ENCODE assay signal across 8 cellular contexts in genomic region chr6:28443112-28443773, GRCh38. TPM values are rescaled to one million over a fixed set of nuclear protein-coding genes. Genes with fewer than 3 reads are reported as not detected.
DNase-seq lines count a peak whose midpoint lies in the region; TF ChIP-seq lines count a peak whose summit lies in the region.

TSS of gene ZSCAN23 (minus strand) at chr6:28443491. CDS start at chr6:28436266, 7,225 bp downstream.

- no peaks in the 10 kb centered on the region for H4K20me1 ChIP-seq in H9 (ENCODE audit: control insufficient read depth, insufficient read depth, insufficient read length)

- peaks cover 3% of the 10 kb centered on the region in 2 experiments for H3K9me3 Mint-ChIP-seq in H9

- no peak within 1 kb of the TSS for H2BK120ac ChIP-seq in H9 (ENCODE audit: low read depth, low read length, poor library complexity, severe bottlenecking)

- H3K56ac ChIP-seq in H9 (ENCODE audit: insufficient read length, low read depth, low read length): no peak within 1 kb of the TSS

- H3K4me3 ChIP-seq in NB4 (ENCODE audit: low read depth, low read length) (peak within 1 kb of the TSS; percentile 89), ascending aorta (peak within 1 kb of the TSS; percentile 60 to 83)

- H3K23me2 ChIP-seq in H9 (ENCODE audit: insufficient read length, low read depth, low read length, poor library complexity, severe bottlenecking): peaks cover 10% of the 10 kb centered on the region

- H3K9me3 ChIP-seq in H9 (ENCODE audit: control insufficient read depth, low read depth, low read length): no peaks in the 10 kb centered on the region
- H3K9me3 ChIP-seq in ascending aorta: no peaks in the 10 kb centered on the region

- H2BK15ac ChIP-seq in H9 (ENCODE audit: low read depth, low read length): no peak within 1 kb of the TSS

- intact Hi-C loops in ascending aorta (cut with DNase I): loop anchor here (2.0 kb wide), 1 partner anchor 42 kb away; no protein-coding TSS in a partner anchor

- no peak within 1 kb of the TSS for H2BK12ac ChIP-seq in H9 (ENCODE audit: insufficient read length, low read depth, low read length)

- TF ChIP-seq CTCF in H9 (conservative IDR thresholded peaks at IDR 0.05): no peak
- no peak for TF ChIP-seq CTCF in NB4 (IDR thresholded peaks at IDR 0.05; ENCODE audit: low read depth, low read length)
- no peak for TF ChIP-seq CTCF in ascending aorta (IDR thresholded peaks at IDR 0.05)

- H3K27ac ChIP-seq in H9 (ENCODE audit: insufficient read length, low read depth, low read length) (peak within 1 kb of the TSS; percentile 16), ascending aorta (peak within 1 kb of the TSS in 1 of 2 donors; percentile 59)

- no CpG with 5 or more reads among the region's 32 CpGs for WGBS in H9 (ENCODE audit: extremely low coverage, insufficient read length, low lambda C conversion rate)

- peak within 1 kb of the TSS; percentile 100 for H3K4me3 Mint-ChIP-seq in H9

- H3K14ac ChIP-seq in H9 (ENCODE audit: insufficient read depth, low read length): peak within 1 kb of the TSS; percentile 97

- no peaks in the 10 kb centered on the region for H3K27me3 ChIP-seq in H9 (ENCODE audit: insufficient read depth, low read length)
- no peaks in the 10 kb centered on the region for H3K27me3 ChIP-seq in ascending aorta

- H3K23ac ChIP-seq in H9 (ENCODE audit: insufficient read length, low read depth, low read length): no peak within 1 kb of the TSS

- H3K9ac ChIP-seq in H9 (ENCODE audit: extremely low read depth, insufficient read length, low read length): peak within 1 kb of the TSS; percentile 85

- no peak within 1 kb of the TSS; the same call in 1 of the 2 replicates for H3K4ac ChIP-seq in H9 (ENCODE audit: low read depth, low read length)

- H3K36me3 ChIP-seq in ascending aorta: no peaks in the 10 kb centered on the region

- peaks cover 10 to 12% of the 10 kb centered on the region in 2 experiments for H3K4me1 Mint-ChIP-seq in H9

- no peak within 1 kb of the TSS for H4K8ac ChIP-seq in H9 (replicated peaks; ENCODE audit: insufficient read length, low read depth, low read length)

- no peak within 1 kb of the TSS for H3T11ph ChIP-seq in H9 (ENCODE audit: low read length)

- H3K36me3 Mint-ChIP-seq in H9 (ENCODE audit: insufficient read depth in 1 of 3, low read depth in 3 of 3): peaks cover 0 to 3% (median 0%) of the 10 kb centered on the region in 3 experiments; a peak in 4 of 7 replicates

- no peak within 1 kb of the TSS for H4K5ac ChIP-seq in H9 (ENCODE audit: insufficient read length, low read depth, low read length)

- peak; percentile 93 for DNase-seq in ELF-1 (ENCODE audit: low read depth, low spot score)
- DNase-seq in H9: peak; percentile 90
- peak; percentile 95 for DNase-seq in NB4 (ENCODE audit: low read depth)
- peak; percentile 63 for DNase-seq in T-helper 22 cell (ENCODE audit: low read depth)
- DNase-seq in ascending aorta (ENCODE audit: low spot score in 2 of 2): peak in 1 of 2 donors; percentile 89
- peak; percentile 71 for DNase-seq in hepatic stellate cell (ENCODE audit: low spot score)
- peak; percentile 36 for DNase-seq in pulmonary artery endothelial cell (ENCODE audit: low read depth, low spot score)
- peak; percentile 74 for DNase-seq in ureter (ENCODE audit: low spot score)

- peak within 1 kb of the TSS; percentile 75 for H3K4me2 ChIP-seq in H9 (ENCODE audit: insufficient read depth, insufficient read length, low read length)

- no peaks in the 10 kb centered on the region for H3K27me3 Mint-ChIP-seq in H9 (ENCODE audit: low read depth)

- no peak within 1 kb of the TSS for H2AK5ac ChIP-seq in H9 (ENCODE audit: insufficient read length, low read length)

- H3K27ac Mint-ChIP-seq in H9: peak within 1 kb of the TSS; percentile 98 to 100 (median 100)

- peak within 1 kb of the TSS; percentile 7 for H2AFZ ChIP-seq in H9 (ENCODE audit: low read length)

- peak within 1 kb of the TSS; percentile 95 for H3K18ac ChIP-seq in H9 (ENCODE audit: insufficient read length, low read depth, low read length)

- H3K79me2 ChIP-seq in H9 (ENCODE audit: insufficient read depth, low read length): no peaks in the 10 kb centered on the region

- no peak within 1 kb of the TSS for H2BK20ac ChIP-seq in H9 (ENCODE audit: low read depth, low read length, poor library complexity, severe bottlenecking)

- H4K91ac ChIP-seq in H9 (ENCODE audit: insufficient read length, low read depth, low read length): no peak within 1 kb of the TSS

- H3K4me1 ChIP-seq in H9 (ENCODE audit: insufficient read depth, low read length): peaks cover 3% of the 10 kb centered on the region
- no peaks in the 10 kb centered on the region for H3K4me1 ChIP-seq in ascending aorta

- peak; percentile 76 for TF ChIP-seq POLR2A in NB4 (IDR thresholded peaks at IDR 0.05; ENCODE audit: extremely low read depth, insufficient read length)

- H3K79me1 ChIP-seq in H9 (ENCODE audit: insufficient read depth, low read depth, low read length, poor library complexity, severe bottlenecking): peaks cover 3% of the 10 kb centered on the region

- H2BK5ac ChIP-seq in H9 (ENCODE audit: insufficient read length, low read length): no peak within 1 kb of the TSS

RNA-seq across cellular contexts. Expression of gene ZSCAN23, which starts in this region (rescaled TPM):
- total RNA-seq in H9 (2021) (2.9 and 4.1 TPM in 2 replicates), ascending aorta (not detected), pulmonary artery endothelial cell (0.07 and 0.14 TPM in 2 replicates), ureter (11.2 TPM)

Comparison
In these comparisons a context has a peak if more than half of its experiments do, and no peak if none do; other contexts are left out.
1. Peak in DNase-seq in pulmonary artery endothelial cell; RNA of the gene not detected or under 1 TPM.